8 cellular contexts compared by ENCODE assay signal in the genomic region with DNA sequence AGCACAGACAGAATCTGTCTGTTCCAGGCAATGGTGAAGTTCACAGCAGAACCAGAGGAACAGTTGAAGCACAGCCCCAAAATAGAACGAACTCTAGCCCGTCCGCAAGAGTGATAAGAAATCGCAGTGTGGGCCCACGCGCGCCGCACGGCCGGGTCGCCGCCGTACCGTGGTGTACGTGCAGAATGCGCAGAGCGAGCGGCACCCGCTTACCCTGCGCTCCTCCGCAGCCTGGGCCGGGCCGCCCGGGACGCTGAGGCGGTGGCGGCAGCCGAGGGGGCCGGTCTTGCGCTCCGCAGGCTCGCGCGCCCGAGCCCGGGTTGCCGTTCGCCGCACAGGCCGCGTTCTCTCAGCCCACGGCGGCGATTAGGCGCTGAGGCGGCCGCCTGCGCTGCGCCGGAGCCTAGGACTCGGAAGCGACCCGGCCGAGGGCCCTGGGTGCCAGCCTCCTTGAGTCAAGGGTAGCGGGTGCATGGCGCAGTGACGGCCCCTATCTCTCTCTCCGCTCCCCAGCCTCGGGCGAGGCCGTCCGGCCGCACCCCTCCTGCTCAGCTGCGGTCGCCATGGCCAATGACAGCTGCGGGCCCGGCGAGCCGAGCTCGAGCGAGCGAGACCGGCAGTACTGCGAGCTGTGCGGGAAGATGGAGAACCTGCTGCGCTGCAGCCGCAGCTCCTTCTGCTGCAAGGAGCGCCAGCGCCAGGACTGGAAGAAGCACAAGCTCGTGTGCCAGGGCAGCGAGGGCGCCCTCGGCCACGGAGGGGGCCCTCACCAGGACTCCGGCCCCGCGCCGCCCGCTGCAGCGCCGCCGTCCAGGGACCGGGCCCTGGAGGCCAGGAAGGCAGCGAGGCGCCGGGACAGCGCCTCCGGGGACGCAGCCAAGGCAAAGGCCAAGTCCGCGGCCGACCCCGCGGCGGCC. TPM values are rescaled to one million over a fixed set of nuclear protein-coding genes. Genes with fewer than 3 reads are reported as not detected.
A peak's percentile ranks its signal among the peaks of the same experiment; 100 is the strongest.
DNase-seq lines count a peak whose midpoint lies in the region; ATAC-seq and TF ChIP-seq lines count a peak whose summit lies in the region.

No MANE protein-coding gene starts in this region.

- H3K27ac ChIP-seq in colonic mucosa (peak overlapping the region; percentile 94), left lung (peak overlapping the region; percentile 86 to 95)

- peaks cover 12% of the 10 kb centered on the region for H3K4me1 ChIP-seq in colonic mucosa
- H3K4me1 ChIP-seq in left lung: peaks cover 14 to 51% of the 10 kb centered on the region in 2 donors

- H3K9me3 Mint-ChIP-seq in activated CD4-positive, alpha-beta T cell treated with anti-CD3 and anti-CD28 coated beads, Interleukin-2, amount 10 ng/mL, durations not matched to agents 24 days and 14 days: no peaks in the 10 kb centered on the region

- no peaks in the 10 kb centered on the region for H3K27me3 ChIP-seq in colonic mucosa
- H3K27me3 ChIP-seq in left lung: no peaks in the 10 kb centered on the region

- H3K9me3 ChIP-seq in colonic mucosa: no peaks in the 10 kb centered on the region
- H3K9me3 ChIP-seq in left lung: no peaks in the 10 kb centered on the region

- H3K36me3 Mint-ChIP-seq in activated CD4-positive, alpha-beta T cell treated with anti-CD3 and anti-CD28 coated beads, Interleukin-2, amount 10 ng/mL, durations not matched to agents 24 days and 14 days (ENCODE audit: low read depth): peaks cover 32% of the 10 kb centered on the region

- H3K4me3 ChIP-seq in GM12875 (ENCODE audit: low read depth, low read length): peak overlapping the region; percentile 62
- H3K4me3 ChIP-seq in colonic mucosa: peak overlapping the region; percentile 52
- peak overlapping the region; percentile 62 for H3K4me3 ChIP-seq in left lung

- intact Hi-C loops in activated CD4-positive, alpha-beta T cell treated with anti-CD3 and anti-CD28 coated beads, Interleukin-2, amount 10 ng/mL, durations not matched to agents 24 days and 14 days (cut with micrococcal nuclease): loop anchor here (2.0 to 5.0 kb wide), 2 partner anchors 45 to 114 kb away; a partner anchor contains a TSS
- intact Hi-C loops in colonic mucosa (cut with DNase I): no loop called here
- intact Hi-C loops in left lung (cut with DNase I): no loop called here

- no peaks in the 10 kb centered on the region for H3K27me3 Mint-ChIP-seq in activated CD4-positive, alpha-beta T cell treated with anti-CD3 and anti-CD28 coated beads, Interleukin-2, amount 10 ng/mL, durations not matched to agents 24 days and 14 days

- peak overlapping the region; percentile 75 to 82 for H3K9ac ChIP-seq in colonic mucosa (ENCODE audit: low read depth in 2 of 2, low read length in 2 of 2)

- H3K4me1 Mint-ChIP-seq in activated CD4-positive, alpha-beta T cell treated with anti-CD3 and anti-CD28 coated beads, Interleukin-2, amount 10 ng/mL, durations not matched to agents 24 days and 14 days: peaks cover 33% of the 10 kb centered on the region

- 0 out of 2 replicates have a peak, but pooled peaks have one; percentile 1 for TF ChIP-seq CTCF in GM12875 (IDR thresholded peaks at IDR 0.05; ENCODE audit: borderline replicate concordance, insufficient read depth, low read depth, low read length)
- TF ChIP-seq CTCF in colonic mucosa (IDR thresholded peaks at IDR 0.05): no peak
- no peak for TF ChIP-seq CTCF in left lung (IDR thresholded peaks at IDR 0.05)

- DNase-seq in NCI-H146 (lab: John Stamatoyannopoulos, UW) (peak; percentile 73), colonic mucosa (peak; percentile 75), left lung (peak; percentile 79 to 94), H4 (ENCODE audit: low spot score) (no peak)
- DNase-seq in activated CD4-positive, alpha-beta T cell treated with anti-CD3 and anti-CD28 coated beads, Interleukin-2, amount 10 ng/mL, durations not matched to agents 24 days and 14 days: peak; percentile 91
- DNase-seq in stimulated activated CD4-positive, alpha-beta T cell treated with anti-CD3 and anti-CD28 coated beads, Interleukin-2, amount 100 ng/mL, for 48 hours: peak; percentile 63 to 65

- H3K4me3 Mint-ChIP-seq in activated CD4-positive, alpha-beta T cell treated with anti-CD3 and anti-CD28 coated beads, Interleukin-2, amount 10 ng/mL, durations not matched to agents 24 days and 14 days: peak overlapping the region; percentile 97

- H3K36me3 ChIP-seq in colonic mucosa: no peaks in the 10 kb centered on the region
- H3K36me3 ChIP-seq in left lung: peaks cover 0 to 26% of the 10 kb centered on the region in 2 donors

- ATAC-seq in HG02623 (IDR thresholded peaks at IDR 0.05; ENCODE audit: unreplicated experiment) (peak; percentile 30), left lung (peak; percentile 81)

- H3K27ac Mint-ChIP-seq in activated CD4-positive, alpha-beta T cell treated with anti-CD3 and anti-CD28 coated beads, Interleukin-2, amount 10 ng/mL, durations not matched to agents 24 days and 14 days: peak overlapping the region; percentile 95

RNA-seq across cellular contexts. Expression of a gene that starts 20.5 kb away (rescaled TPM):
- total RNA-seq in activated CD4-positive, alpha-beta T cell treated with anti-CD3 and anti-CD28 coated beads, Interleukin-2, amount 10 ng/mL, durations not matched to agents 24 days and 14 days: 24.5 and 28.0 TPM in 2 replicates
- 10 to 100 TPM; 15.3 to 24.3 TPM for total RNA-seq in colonic mucosa
- total RNA-seq in left lung: 10 to 100 TPM; 25.5 to 25.7 TPM
- 17.9 and 27.1 TPM in 2 replicates for total RNA-seq in H4 (2014; rRNA removed; shearing (Covaris generic))

RNA-seq across cellular contexts. Expression of a gene that starts 24.4 kb away (rescaled TPM):
- total RNA-seq in activated CD4-positive, alpha-beta T cell treated with anti-CD3 and anti-CD28 coated beads, Interleukin-2, amount 10 ng/mL, durations not matched to agents 24 days and 14 days: 2.8 and 3.7 TPM in 2 replicates
- 1 to 10 TPM; 2.8 to 4.4 TPM for total RNA-seq in colonic mucosa
- total RNA-seq in left lung: 1 to 10 TPM; 4.6 to 6.6 TPM
- 11.3 and 28.5 TPM in 2 replicates for total RNA-seq in H4 (2014; rRNA removed; shearing (Covaris generic))

RNA-seq across cellular contexts. Expression of a gene that starts 32.8 kb away (rescaled TPM):
- total RNA-seq in activated CD4-positive, alpha-beta T cell treated with anti-CD3 and anti-CD28 coated beads, Interleukin-2, amount 10 ng/mL, durations not matched to agents 24 days and 14 days: 6.8 TPM in 2 replicates
- total RNA-seq in colonic mucosa (1 to 10 TPM; 6.3 to 6.4 TPM), left lung (1 to 10 TPM; 5.8 to 7.6 TPM)
- 7.6 and 7.8 TPM in 2 replicates for total RNA-seq in H4 (2014; rRNA removed; shearing (Covaris generic))
